Comparison of ENCODE assay signal across 10 cellular contexts in the genomic region with DNA sequence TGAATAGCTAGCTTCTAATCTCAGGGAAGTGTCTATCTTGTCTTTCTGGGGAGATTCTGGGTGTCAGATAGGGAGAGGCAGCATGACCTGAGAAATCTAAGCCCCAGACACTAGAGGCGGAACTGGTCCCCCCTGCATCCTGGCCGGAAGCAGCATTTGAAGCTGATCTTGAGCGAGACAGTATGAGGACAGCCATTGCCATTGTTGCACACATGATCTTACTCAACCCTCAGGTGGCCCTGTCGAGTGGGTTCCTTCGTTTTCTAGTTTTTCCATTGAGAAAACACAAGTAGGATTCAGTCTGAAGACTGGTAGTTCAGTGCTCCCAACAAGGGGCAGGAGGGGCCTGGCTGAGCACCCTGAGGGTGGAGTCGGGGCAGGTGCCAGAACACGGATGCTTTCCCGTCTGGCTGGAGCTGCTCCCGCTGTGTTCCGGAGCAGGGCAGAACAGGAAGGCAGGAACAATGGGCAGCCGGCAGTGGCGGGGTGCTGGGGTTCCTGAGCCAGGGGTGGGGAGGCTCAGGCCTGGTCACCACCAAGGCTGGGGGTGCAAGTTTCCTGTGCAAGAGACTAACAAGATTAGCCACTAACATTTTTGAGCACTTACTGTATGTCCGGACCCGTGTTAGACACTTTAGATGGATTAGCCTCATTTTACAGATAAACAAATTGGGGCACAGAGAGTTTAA. TPM values are rescaled to one million over a fixed set of nuclear protein-coding genes. Genes with fewer than 3 reads are reported as not detected.
DNase-seq lines count a peak whose midpoint lies in the region; ATAC-seq lines count a peak whose summit lies in the region.
"Had no signal": no experiment of that assay in that cellular context is flagged by ENCODE, and none has a peak within 500 bp of the region (broad histone marks: within the 10 kb centered on the region; RNA-seq: fewer than 3 reads in every experiment).

No MANE protein-coding gene starts in this region.

- H3K4me1 ChIP-seq in ACC112 (ENCODE audit: control insufficient read depth, insufficient read depth, low read length, unreplicated experiment): peaks cover 33% of the 10 kb centered on the region
- H3K4me1 ChIP-seq in naive thymus-derived CD4-positive, alpha-beta T cell (ENCODE audit: control insufficient read depth in 2 of 2, insufficient read depth in 2 of 2, low read length in 2 of 2): peaks cover 0 to 11% of the 10 kb centered on the region in 2 donors

- intact Hi-C loops in naive thymus-derived CD4-positive, alpha-beta T cell (cut with micrococcal nuclease): loop anchor here in 1 of 2 donors (2.0 kb wide), 1 partner anchor 56 kb away; a partner anchor contains a TSS

- no peaks in the 10 kb centered on the region for H3K9me3 Mint-ChIP-seq in naive thymus-derived CD4-positive, alpha-beta T cell

- H3K27ac ChIP-seq in ACC112 (ENCODE audit: low read depth, low read length): peak overlapping the region; percentile 40
- H3K27ac ChIP-seq in naive thymus-derived CD4-positive, alpha-beta T cell (ENCODE audit: low read depth, low read length): peak overlapping the region; percentile 48

- no peaks in the 10 kb centered on the region for H3K27me3 ChIP-seq in ACC112 (ENCODE audit: insufficient read depth, low read length)
- H3K27me3 ChIP-seq in naive thymus-derived CD4-positive, alpha-beta T cell (ENCODE audit: control insufficient read depth in 2 of 2, insufficient read depth in 2 of 2, low read length in 2 of 2): no peaks in the 10 kb centered on the region

- POLR2A ChIA-PET in naive thymus-derived CD4-positive, alpha-beta T cell (lab: Charles Lee): interaction anchor here (1.3 to 1.4 kb wide), 3 partner anchors 10 to 17 kb away, joined by 3 to 6 read pairs (median 4); no protein-coding TSS in a partner anchor

- H3K4me1 Mint-ChIP-seq in naive thymus-derived CD4-positive, alpha-beta T cell: peaks cover 15 to 46% (median 36%) of the 10 kb centered on the region in 7 donors

- H3K4me3 ChIP-seq in ACC112 (ENCODE audit: low read depth, low read length): no peak overlapping the region
- H3K4me3 ChIP-seq in naive thymus-derived CD4-positive, alpha-beta T cell (ENCODE audit: low read length): no peak overlapping the region

- H3K27me3 Mint-ChIP-seq in naive thymus-derived CD4-positive, alpha-beta T cell: no peaks in the 10 kb centered on the region

- ATAC-seq in naive thymus-derived CD4-positive, alpha-beta T cell: peak; percentile 54
- ATAC-seq in GM19035 (IDR thresholded peaks at IDR 0.05; ENCODE audit: unreplicated experiment): no peak

- no peak overlapping the region for H2AFZ ChIP-seq in ACC112 (ENCODE audit: low read length, unreplicated experiment)

- H3K4me3 Mint-ChIP-seq in naive thymus-derived CD4-positive, alpha-beta T cell: peak overlapping the region; percentile 27 to 70 (median 56)

- no peaks in the 10 kb centered on the region; the same call in 1 of the 2 replicates for H3K36me3 ChIP-seq in ACC112 (ENCODE audit: insufficient read depth, low read length)
- peaks cover 0 to 17% (median 0%) of the 10 kb centered on the region in 3 experiments for H3K36me3 ChIP-seq in naive thymus-derived CD4-positive, alpha-beta T cell (ENCODE audit: control insufficient read depth in 2 of 3, insufficient read depth in 3 of 3, low read length in 3 of 3)

- H3K9me3 ChIP-seq in naive thymus-derived CD4-positive, alpha-beta T cell (ENCODE audit: control insufficient read depth in 2 of 3, low read length in 3 of 3): no peaks in the 10 kb centered on the region

- DNase-seq in NCI-H69 (lab: John Stamatoyannopoulos, UW): peak; percentile 62
- DNase-seq in dermis blood vessel endothelial cell: peak; percentile 94
- DNase-seq in naive thymus-derived CD4-positive, alpha-beta T cell: peak in 3 of 9 donors; percentile 22 to 33 (median 24)
- DNase-seq in NOMO-1 treated with dmso at 0.1 percent for 144 hours (lab: John Stamatoyannopoulos, UW; ENCODE audit: unreplicated experiment): no peak
- no peak for DNase-seq in NCI-H510A (lab: John Stamatoyannopoulos, UW)
- DNase-seq in NCI-H446 treated with DMSO at 0.1 percent for 48 hours (lab: John Stamatoyannopoulos, UW): no peak
- DNase-seq: hippocampal formation, NCI-H1930 had no signal

- H3K79me2 ChIP-seq in ACC112 (ENCODE audit: control insufficient read depth, insufficient read depth, low read length, unreplicated experiment): peaks cover 13% of the 10 kb centered on the region

- H3K27ac Mint-ChIP-seq in naive thymus-derived CD4-positive, alpha-beta T cell: peak overlapping the region; percentile 54 to 91 (median 78)

- peaks cover 0 to 13% (median 0%) of the 10 kb centered on the region in 5 donors for H3K36me3 Mint-ChIP-seq in naive thymus-derived CD4-positive, alpha-beta T cell

- CTCF ChIA-PET in naive thymus-derived CD4-positive, alpha-beta T cell (lab: Charles Lee): no interaction called here

RNA-seq across cellular contexts. Expression of a gene that starts 7.9 kb away (rescaled TPM):
- 4.6 and 6.0 TPM in 2 replicates for total RNA-seq in dermis blood vessel endothelial cell
- total RNA-seq in naive thymus-derived CD4-positive, alpha-beta T cell: 1 to 10 TPM; 1.0 to 3.6 (median 1.4) TPM
- 1 to 10 TPM; 1.3 to 1.9 TPM for polyA plus RNA-seq in naive thymus-derived CD4-positive, alpha-beta T cell

RNA-seq across cellular contexts. Expression of a gene that starts 56.0 kb away (rescaled TPM):
- total RNA-seq in dermis blood vessel endothelial cell: 269 and 390 TPM in 2 replicates
- 100 to 1,000 TPM in 2 of 5 experiments, 10 to 100 TPM in 3; 74.5 to 253 (median 93.1) TPM for total RNA-seq in naive thymus-derived CD4-positive, alpha-beta T cell
- polyA plus RNA-seq in naive thymus-derived CD4-positive, alpha-beta T cell: 10 to 100 TPM; 46.5 to 46.7 TPM

Comparison
In these comparisons a context has a peak if more than half of its experiments do, and no peak if none do; other contexts are left out.
1. DNase-seq: peak in NCI-H69 (single experiment) and dermis blood vessel endothelial cell (single experiment); none in NOMO-1 treated with dmso at 0.1 percent for 144 hours (single experiment), NCI-H510A (single experiment) and NCI-H446 treated with DMSO at 0.1 percent for 48 hours (single experiment).